32 cellular contexts compared by ENCODE assay signal in genomic region chr2:217216316-217216715, GRCh38.
"Had no signal": no experiment of that assay in that cellular context is flagged by ENCODE, and none has a peak within 500 bp of the region (broad histone marks: within the 10 kb centered on the region; RNA-seq: fewer than 3 reads in every experiment).

No MANE protein-coding gene starts in this region.

- H3K27ac ChIP-seq: ascending aorta, coronary artery, dorsolateral prefrontal cortex, WERI-Rb-1 had no signal

- H3K27ac Mint-ChIP-seq: activated CD4-positive, alpha-beta memory T cell treated with anti-CD3 and anti-CD28 coated beads for 36 hours; activated CD4-positive, alpha-beta T cell treated with anti-CD3 and anti-CD28 coated beads for 36 hours; activated CD4-positive, alpha-beta T cell treated with anti-CD3 and anti-CD28 coated beads, Interleukin-2, amount 10 ng/mL, durations not matched to agents 24 days and 14 days; activated CD8-positive, alpha-beta memory T cell treated with anti-CD3 and anti-CD28 coated beads, Interleukin-2, amount 10 ng/mL, durations not matched to agents 7 days and 5 days; activated CD8-positive, alpha-beta T cell treated with anti-CD3 and anti-CD28 coated beads, Interleukin-2, amount 10 ng/mL, durations not matched to agents 7 days and 5 days; activated naive CD4-positive, alpha-beta T cell treated with anti-CD3 and anti-CD28 coated beads, Interleukin-2, amount 10 ng/mL, durations not matched to agents 7 days and 5 days; activated naive CD4-positive, alpha-beta T cell treated with anti-CD3 and anti-CD28 coated beads, Interleukin-2, amount 50 U/mL, for 72 hours; activated naive CD8-positive, alpha-beta T cell treated with anti-CD3 and anti-CD28 coated beads, Interleukin-2, amount 10 ng/mL, durations not matched to agents 7 days and 5 days; activated T-helper 1 cell treated with anti-CD3 and anti-CD28 coated beads, Interleukin-12 subunit alpha, Interleukin-12 subunit beta, Interleukin-2, Interleukin-4 antibody, amounts not matched to agents 30 ng/mL and 10 ng/mL and 1 ng/mL, durations not matched to agents 14 hours and 24 hours and 36 hours; activated T-helper 2 cell treated with anti-CD3 and anti-CD28 coated beads, Interferon-gamma antibody, Interleukin-2, Interleukin-4, amounts not matched to agents 10 μg/mL and 5 μg/mL and 100 μg/mL, durations not matched to agents 14 hours and 24 hours and 36 hours; dendritic cell treated with granulocyte-macrophage colony-stimulating factor and Interleukin-4, amounts not matched to agents 40 ng/mL and 50 ng/mL, for 4 days; endodermal cell; T-helper 2 cell treated with Interferon-gamma antibody and Interleukin-4, amounts not matched to agents 5 μg/mL and 100 μg/mL, for 36 hours had no signal

- H3K9me3 ChIP-seq: ascending aorta had no signal

- H3K27me3 ChIP-seq: ascending aorta had no signal

- H3K36me3 Mint-ChIP-seq: activated CD4-positive, alpha-beta memory T cell treated with anti-CD3 and anti-CD28 coated beads for 36 hours; activated naive CD4-positive, alpha-beta T cell treated with anti-CD3 and anti-CD28 coated beads, Interleukin-2, amount 10 ng/mL, durations not matched to agents 7 days and 5 days; activated naive CD4-positive, alpha-beta T cell treated with anti-CD3 and anti-CD28 coated beads, Interleukin-2, amount 50 U/mL, for 72 hours; brain had no signal

- H3K4me3 ChIP-seq: ascending aorta, coronary artery, dorsolateral prefrontal cortex had no signal

- H3K4me1 Mint-ChIP-seq: central memory CD8-positive, alpha-beta T cell; endodermal cell had no signal

- H3K9me3 Mint-ChIP-seq: activated CD4-positive, alpha-beta memory T cell treated with anti-CD3 and anti-CD28 coated beads for 36 hours; activated naive CD4-positive, alpha-beta T cell treated with anti-CD3 and anti-CD28 coated beads, Interleukin-2, amount 10 ng/mL, durations not matched to agents 7 days and 5 days; activated T-helper 1 cell treated with anti-CD3 and anti-CD28 coated beads, Interleukin-12 subunit alpha, Interleukin-12 subunit beta, Interleukin-2, Interleukin-4 antibody, amounts not matched to agents 30 ng/mL and 10 ng/mL and 1 ng/mL, durations not matched to agents 14 hours and 24 hours and 36 hours; activated T-helper 2 cell treated with anti-CD3 and anti-CD28 coated beads, Interferon-gamma antibody, Interleukin-2, Interleukin-4, amounts not matched to agents 10 μg/mL and 5 μg/mL and 100 μg/mL, durations not matched to agents 14 hours and 24 hours and 36 hours; brain; central memory CD8-positive, alpha-beta T cell; dendritic cell treated with granulocyte-macrophage colony-stimulating factor and Interleukin-4, amounts not matched to agents 40 ng/mL and 50 ng/mL, for 4 days; T-helper 2 cell treated with Interferon-gamma antibody and Interleukin-4, amounts not matched to agents 5 μg/mL and 100 μg/mL, for 36 hours had no signal

- ATAC-seq: activated CD4-positive, alpha-beta T cell treated with anti-CD3 and anti-CD28 coated beads for 36 hours; activated CD8-positive, alpha-beta memory T cell treated with anti-CD3 and anti-CD28 coated beads, Interleukin-2, amount 10 ng/mL, durations not matched to agents 7 days and 5 days; activated CD8-positive, alpha-beta T cell treated with anti-CD3 and anti-CD28 coated beads, Interleukin-2, amount 10 ng/mL, durations not matched to agents 7 days and 5 days; activated naive CD4-positive, alpha-beta T cell treated with anti-CD3 and anti-CD28 coated beads, Interleukin-2, amount 50 U/mL, for 72 hours; esophagus mucosa had no signal

- DNase-seq: activated CD4-positive, alpha-beta memory T cell treated with anti-CD3 and anti-CD28 coated beads for 36 hours; activated CD4-positive, alpha-beta T cell treated with anti-CD3 and anti-CD28 coated beads for 36 hours; activated CD4-positive, CD25-positive, alpha-beta regulatory T cell; activated CD4-positive, CD25-positive, alpha-beta regulatory T cell treated with anti-CD3 and anti-CD28 coated beads, Interleukin-2, amount 50 U/mL, for 72 hours; activated CD8-positive, alpha-beta memory T cell treated with anti-CD3 and anti-CD28 coated beads, Interleukin-2, amount 10 ng/mL, durations not matched to agents 7 days and 5 days; activated CD8-positive, alpha-beta memory T cell treated with anti-CD3 and anti-CD28 coated beads, Interleukin-2, amount 50 U/mL, for 4 hours; activated CD8-positive, alpha-beta T cell treated with anti-CD3 and anti-CD28 coated beads, Interleukin-2, amount 10 ng/mL, durations not matched to agents 7 days and 5 days; activated effector memory CD4-positive, alpha-beta T cell treated with anti-CD3 and anti-CD28 coated beads, Interleukin-2, amount 50 U/mL, for 16 hours; activated naive CD4-positive, alpha-beta T cell; activated naive CD4-positive, alpha-beta T cell treated with anti-CD3 and anti-CD28 coated beads, Interleukin-2, amount 10 ng/mL, durations not matched to agents 7 days and 5 days; activated naive CD8-positive, alpha-beta T cell treated with anti-CD3 and anti-CD28 coated beads, Interleukin-2, amount 10 ng/mL, durations not matched to agents 7 days and 5 days; activated T-cell treated with anti-CD3 and anti-CD28 coated beads, Interleukin-2, amount 50 U/mL, for 1 hour; activated T-cell treated with anti-CD3 and anti-CD28 coated beads, Interleukin-2, amount 50 U/mL, for 48 hours; dorsolateral prefrontal cortex; effector memory CD4-positive, alpha-beta T cell; endodermal cell; foreskin fibroblast; head of caudate nucleus; hippocampal formation; T1000; WERI-Rb-1 had no signal

- H3K4me3 Mint-ChIP-seq: activated CD4-positive, alpha-beta memory T cell treated with anti-CD3 and anti-CD28 coated beads for 36 hours; activated CD4-positive, alpha-beta T cell treated with anti-CD3 and anti-CD28 coated beads for 36 hours; activated CD4-positive, alpha-beta T cell treated with anti-CD3 and anti-CD28 coated beads, Interleukin-2, amount 10 ng/mL, durations not matched to agents 24 days and 14 days; activated CD8-positive, alpha-beta memory T cell treated with anti-CD3 and anti-CD28 coated beads, Interleukin-2, amount 10 ng/mL, durations not matched to agents 7 days and 5 days; activated CD8-positive, alpha-beta T cell treated with anti-CD3 and anti-CD28 coated beads, Interleukin-2, amount 10 ng/mL, durations not matched to agents 7 days and 5 days; activated naive CD4-positive, alpha-beta T cell treated with anti-CD3 and anti-CD28 coated beads, Interleukin-2, amount 10 ng/mL, durations not matched to agents 7 days and 5 days; activated naive CD8-positive, alpha-beta T cell treated with anti-CD3 and anti-CD28 coated beads, Interleukin-2, amount 10 ng/mL, durations not matched to agents 7 days and 5 days; activated T-helper 1 cell treated with anti-CD3 and anti-CD28 coated beads, Interleukin-12 subunit alpha, Interleukin-12 subunit beta, Interleukin-2, Interleukin-4 antibody, amounts not matched to agents 30 ng/mL and 10 ng/mL and 1 ng/mL, durations not matched to agents 14 hours and 24 hours and 36 hours; brain; central memory CD8-positive, alpha-beta T cell; dendritic cell treated with granulocyte-macrophage colony-stimulating factor and Interleukin-4, amounts not matched to agents 40 ng/mL and 50 ng/mL, for 4 days; endodermal cell; T-helper 2 cell treated with Interferon-gamma antibody and Interleukin-4, amounts not matched to agents 5 μg/mL and 100 μg/mL, for 36 hours had no signal

- H3K36me3 ChIP-seq: ascending aorta, WERI-Rb-1 had no signal
